In the genomic region with DNA sequence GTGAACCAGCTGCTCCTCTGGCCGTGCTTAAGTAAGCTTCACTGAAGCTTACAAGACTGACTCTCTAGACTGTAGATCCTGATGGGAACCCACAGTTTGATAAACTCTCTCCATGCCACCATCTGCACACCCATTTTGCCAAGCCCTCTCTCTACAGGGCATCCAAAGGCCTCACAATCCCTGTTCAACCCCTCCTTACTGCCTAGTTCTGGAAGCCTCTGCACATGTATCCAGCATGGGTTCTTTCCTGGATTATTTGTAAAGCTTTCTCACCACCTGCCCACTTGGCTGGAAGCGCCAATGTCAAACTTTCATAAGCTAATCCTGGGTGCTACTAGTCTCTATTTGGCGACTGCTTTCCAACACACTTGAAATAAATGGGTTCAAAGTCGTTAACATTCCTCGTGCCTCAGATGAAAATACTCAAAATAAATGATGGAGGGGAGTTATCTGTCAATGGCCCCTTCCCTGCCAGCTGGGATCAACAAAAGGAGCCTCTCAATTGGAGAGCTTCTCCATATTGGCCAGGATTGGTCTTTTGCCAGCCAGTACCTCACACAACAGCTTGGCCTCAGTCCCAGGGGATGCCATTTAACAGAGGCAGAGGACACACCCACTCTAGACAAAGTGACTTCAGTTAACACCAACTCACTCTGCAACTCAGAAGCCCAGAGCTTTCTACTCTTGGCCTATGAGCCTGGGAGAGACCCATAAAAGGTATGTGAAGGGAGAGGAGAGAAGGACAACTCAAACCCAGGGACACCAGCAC, we compare ENCODE assay signal across 10 cellular contexts. TPM values are rescaled to one million over a fixed set of nuclear protein-coding genes. Genes with fewer than 3 reads are reported as not detected.
DNase-seq lines count a peak whose midpoint lies in the region; ATAC-seq and TF ChIP-seq lines count a peak whose summit lies in the region.
"Had no signal": no experiment of that assay in that cellular context is flagged by ENCODE, and none has a peak within 500 bp of the region (broad histone marks: within the 10 kb centered on the region; RNA-seq: fewer than 3 reads in every experiment).

No MANE protein-coding gene starts in this region.

- H3F3A ChIP-seq in PC-3 (ENCODE audit: low read length, unreplicated experiment): no peaks in the 10 kb centered on the region

- peaks cover 77 to 94% (median 91%) of the 10 kb centered on the region in 3 donors for H3K4me1 Mint-ChIP-seq in CD8-positive, alpha-beta memory T cell

- peaks cover 0 to 37% (median 17%) of the 10 kb centered on the region in 3 donors for H3K36me3 Mint-ChIP-seq in CD8-positive, alpha-beta memory T cell

- H3K9ac ChIP-seq in PC-3 (ENCODE audit: low read length): no peak overlapping the region

- WGBS in ovary, 3 donors: 60 to 65% (median 62%) methylated on average over 5 of the region's 5 CpGs

- H3K4me3 Mint-ChIP-seq in CD8-positive, alpha-beta memory T cell: peak overlapping the region in 4 of 7 donors; percentile 13 to 54 (median 28)
- H3K4me3 Mint-ChIP-seq: activated naive CD8-positive, alpha-beta T cell; nephron progenitor cell had no signal

- no peaks in the 10 kb centered on the region for H3K27me3 ChIP-seq in CD8-positive, alpha-beta memory T cell (ENCODE audit: insufficient read depth, low read length, poor library complexity, severe bottlenecking)
- H3K27me3 ChIP-seq in PC-3 (ENCODE audit: low read length) (no peaks in the 10 kb centered on the region), left ventricle myocardium inferior (ENCODE audit: low read depth) (no peaks in the 10 kb centered on the region), ovary (no peaks in the 10 kb centered on the region)

- H3K9me3 Mint-ChIP-seq in CD8-positive, alpha-beta memory T cell: no peaks in the 10 kb centered on the region
- H3K9me3 Mint-ChIP-seq: nephron progenitor cell had no signal

- H2AFZ ChIP-seq in PC-3 (ENCODE audit: low read length): no peak overlapping the region

- TF ChIP-seq EP300 in ovary (IDR thresholded peaks at IDR 0.05): no peak

- DNase-seq in CD8-positive, alpha-beta memory T cell: no peak
- DNase-seq in M059J (ENCODE audit: low read depth) (peak; percentile 62), PC-3 (peak; percentile 53), left ventricle myocardium inferior (peak; percentile 43), ovary (no peak), AG08396 (ENCODE audit: low spot score) (no peak)
- no peak for DNase-seq in stimulated activated CD4-positive, alpha-beta T cell treated with anti-CD3 and anti-CD28 coated beads, Interleukin-4, amount 100 ng/mL, for 4 hours
- DNase-seq: nephron progenitor cell had no signal

- no peak overlapping the region for H3K27ac ChIP-seq in CD8-positive, alpha-beta memory T cell (ENCODE audit: low read depth, low read length)
- H3K27ac ChIP-seq in PC-3 (ENCODE audit: low read length) (no peak overlapping the region), left ventricle myocardium inferior (replicated peaks) (no peak overlapping the region), ovary (no peak overlapping the region)

- no peak overlapping the region for H3K4me3 ChIP-seq in CD8-positive, alpha-beta memory T cell (ENCODE audit: low read length)
- H3K4me3 ChIP-seq in PC-3 (ENCODE audit: low read length) (no peak overlapping the region), left ventricle myocardium inferior (no peak overlapping the region), ovary (no peak overlapping the region)

- no TSS peak for BruUV-seq in PC-3 (replicated peaks; lab: Mats Ljungman, UMichigan)

- no peak overlapping the region for H3K4me2 ChIP-seq in PC-3 (ENCODE audit: low read length)

- intact Hi-C loops in PC-3 (cut with micrococcal nuclease): no loop called here
- intact Hi-C loops in left ventricle myocardium inferior (cut with micrococcal nuclease): no loop called here
- intact Hi-C loops in ovary (cut with DNase I): no loop called here

- peak overlapping the region in 6 of 8 donors; percentile 25 to 77 (median 57) for H3K27ac Mint-ChIP-seq in CD8-positive, alpha-beta memory T cell
- H3K27ac Mint-ChIP-seq: activated naive CD8-positive, alpha-beta T cell; nephron progenitor cell had no signal

- H3K9me2 ChIP-seq in PC-3 (replicated peaks; ENCODE audit: low read length): no peaks in the 10 kb centered on the region

- no peak for TF ChIP-seq POLR2A in ovary (IDR thresholded peaks at IDR 0.05)

- ATAC-seq in PC-3: peak; percentile 46; the same call in 1 of the 2 replicates
- ATAC-seq in HG02973 (IDR thresholded peaks at IDR 0.05; ENCODE audit: unreplicated experiment): no peak

- no peaks in the 10 kb centered on the region for H3K79me2 ChIP-seq in PC-3 (ENCODE audit: low read length)

- H3K36me3 ChIP-seq in CD8-positive, alpha-beta memory T cell (ENCODE audit: insufficient read depth, low read length): no peaks in the 10 kb centered on the region
- H3K36me3 ChIP-seq in PC-3 (ENCODE audit: low read depth, low read length) (no peaks in the 10 kb centered on the region), left ventricle myocardium inferior (no peaks in the 10 kb centered on the region), ovary (no peaks in the 10 kb centered on the region)

- H3K9me3 ChIP-seq in CD8-positive, alpha-beta memory T cell (ENCODE audit: low read length): no peaks in the 10 kb centered on the region
- no peaks in the 10 kb centered on the region for H3K9me3 ChIP-seq in PC-3 (ENCODE audit: low read length)
- H3K9me3 ChIP-seq in left ventricle myocardium inferior (replicated peaks): no peaks in the 10 kb centered on the region
- H3K9me3 ChIP-seq in ovary: no peaks in the 10 kb centered on the region

- no peaks in the 10 kb centered on the region for H4K20me1 ChIP-seq in PC-3 (ENCODE audit: low read length)

- CTCF ChIA-PET in CD8-positive, alpha-beta memory T cell (lab: Charles Lee): interaction anchor here (0.6 to 2.5 kb wide), 4 partner anchors 8 to 49 kb away, joined by 3 to 9 read pairs (median 5); a partner anchor contains a TSS
- CTCF ChIA-PET in PC-3 (lab: Charles Lee): no interaction called here

- H3K27me3 Mint-ChIP-seq in CD8-positive, alpha-beta memory T cell: no peaks in the 10 kb centered on the region
- H3K27me3 Mint-ChIP-seq: activated naive CD8-positive, alpha-beta T cell had no signal

- POLR2A ChIA-PET in CD8-positive, alpha-beta memory T cell (lab: Charles Lee): no interaction called here
- POLR2A ChIA-PET in PC-3 (lab: Charles Lee; ENCODE audit: unreplicated experiment): no interaction called here

- peaks cover 84% of the 10 kb centered on the region for H3K4me1 ChIP-seq in CD8-positive, alpha-beta memory T cell (ENCODE audit: insufficient read depth, low read length)
- H3K4me1 ChIP-seq in PC-3 (ENCODE audit: insufficient read depth, low read length) (no peaks in the 10 kb centered on the region), left ventricle myocardium inferior (peaks cover 36% of the 10 kb centered on the region), ovary (ENCODE audit: insufficient read depth) (peaks cover 21% of the 10 kb centered on the region)

- no peak for TF ChIP-seq CTCF in PC-3 (conservative IDR thresholded peaks at IDR 0.05; ENCODE audit: low read depth, low read length)
- no peak for TF ChIP-seq CTCF in left ventricle myocardium inferior (IDR thresholded peaks at IDR 0.05; ENCODE audit: borderline replicate concordance)
- TF ChIP-seq CTCF in ovary (IDR thresholded peaks at IDR 0.05): no peak

RNA-seq across cellular contexts. Expression of a gene that starts 48.1 kb away (rescaled TPM):
- total RNA-seq in CD8-positive, alpha-beta memory T cell: 10 to 100 TPM; 14.2 to 15.5 TPM
- polyA plus RNA-seq in CD8-positive, alpha-beta memory T cell: 84.3 TPM
- total RNA-seq in M059J (2014; rRNA removed; shearing (Covaris generic)): 9.2 and 9.9 TPM in 2 replicates
- total RNA-seq in PC-3 (2014; rRNA removed): 21.2 and 23.0 TPM in 2 replicates
- 8.8 TPM for total RNA-seq in left ventricle myocardium inferior
- total RNA-seq in ovary: 100 to 1,000 TPM in 5 of 7 donors, 10 to 100 TPM in 2; 80.4 to 205 (median 142) TPM
- polyA plus RNA-seq in ovary: 100 to 1,000 TPM; 131 to 157 TPM

Comparison
In these comparisons a context has a peak if more than half of its experiments do, and no peak if none do; other contexts are left out.
1. DNase-seq: peak in M059J (single experiment), PC-3 (single experiment) and left ventricle myocardium inferior (single experiment); none in CD8-positive, alpha-beta memory T cell (0 of 5), ovary (0 of 5), stimulated activated CD4-positive, alpha-beta T cell treated with anti-CD3 and anti-CD28 coated beads, Interleukin-4, amount 100 ng/mL, for 4 hours (0 of 2) and AG08396 (single experiment).